In the genomic region with DNA sequence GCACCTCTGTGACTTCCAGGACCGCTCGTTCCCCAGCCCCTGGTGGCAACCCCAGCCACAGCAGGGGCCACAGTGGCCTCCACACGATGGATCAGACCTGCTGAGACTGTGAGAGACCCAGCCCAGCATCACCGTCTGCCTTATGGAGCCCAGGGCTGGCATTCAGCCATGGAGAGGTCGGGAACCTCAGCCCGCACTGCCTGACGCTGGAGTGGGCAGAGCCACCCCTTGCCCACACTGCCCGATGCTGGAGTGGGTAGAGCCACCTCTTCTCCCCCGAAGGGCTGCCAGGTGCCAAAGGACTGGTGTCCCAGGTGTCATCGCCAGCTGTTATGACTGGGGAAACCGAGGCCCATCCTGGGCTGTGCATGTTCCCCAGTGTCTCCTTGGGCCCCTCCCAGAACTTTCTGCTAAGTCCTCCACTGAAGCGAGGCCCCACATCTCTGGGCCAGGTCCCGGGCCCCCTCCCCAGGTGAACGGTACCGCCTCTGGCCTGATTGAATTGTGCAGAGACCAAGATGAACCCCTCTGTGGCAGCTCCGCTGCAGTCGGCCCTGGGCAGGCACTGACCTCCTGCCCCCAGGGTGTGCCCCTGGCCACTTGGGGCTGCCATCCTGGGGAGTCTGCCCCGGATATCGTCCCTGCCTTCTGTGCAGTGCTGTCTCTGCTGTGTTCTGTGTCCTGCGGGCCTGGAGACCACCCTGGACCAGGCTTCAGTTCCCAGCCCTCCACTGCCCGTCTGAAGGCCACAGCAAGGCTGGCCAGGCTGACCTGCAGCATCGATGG, we compare ENCODE assay signal across 24 cellular contexts.
"Had no signal": no experiment of that assay in that cellular context is flagged by ENCODE, and none has a peak within 500 bp of the region (broad histone marks: within the 10 kb centered on the region; RNA-seq: fewer than 3 reads in every experiment).

No MANE protein-coding gene starts in this region.

- DNase-seq: dermis blood vessel endothelial cell; effector memory CD4-positive, alpha-beta T cell; foreskin keratinocyte; hypothalamus; immature natural killer cell; islet precursor cell; kidney glomerular epithelial cell; naive B cell; spleen; stimulated activated CD4-positive, alpha-beta T cell treated with anti-CD3 and anti-CD28 coated beads, Interleukin-4, amount 100 ng/mL, for 4 hours; stimulated activated naive B cell treated with anti-CD40 and anti-IgM and Interleukin-4, amounts not matched to agents 10 μg/mL and 1 μg/mL and 100 μg/mL, for 72 hours; transverse colon had no signal

- H3K36me3 ChIP-seq: esophagus muscularis mucosa, suprapubic skin, transverse colon, vagina had no signal

- H3K4me1 Mint-ChIP-seq: immature natural killer cell; memory B cell; naive B cell; stimulated activated naive B cell treated with anti-CD40 and anti-IgM and Interleukin-4, amounts not matched to agents 10 μg/mL and 1 μg/mL and 100 μg/mL, for 72 hours had no signal

- H3K4me3 ChIP-seq: coronary artery, esophagus muscularis mucosa, lung, mucosa of descending colon, skin epidermis, spleen, suprapubic skin, transverse colon, vagina had no signal

- H3K27me3 ChIP-seq: foreskin keratinocyte, transverse colon, vagina had no signal

- H3K4me3 Mint-ChIP-seq: immature natural killer cell; memory B cell; mesothelial cell of epicardium; naive B cell; natural killer cell treated with Interleukin-12 subunit alpha and Interleukin-12 subunit beta and Interleukin-15 and Interleukin-18, amount 100 ng/mL, for 72 hours; neural crest cell; stimulated activated naive B cell treated with anti-CD40 and anti-IgM and Interleukin-4, amounts not matched to agents 10 μg/mL and 1 μg/mL and 100 μg/mL, for 72 hours; stimulated activated naive CD8-positive, alpha-beta T cell treated with anti-CD3 and anti-CD28 coated beads, Interleukin-15, Interleukin-2, amounts not matched to agents 100 ng/mL and 50 ng/mL, for 24 hours had no signal

- H3K27ac ChIP-seq: coronary artery, esophagus muscularis mucosa, foreskin keratinocyte, skin epidermis, spleen, suprapubic skin, transverse colon, vagina had no signal

- H3K27ac Mint-ChIP-seq: immature natural killer cell; memory B cell; mesothelial cell of epicardium; natural killer cell treated with Interleukin-12 subunit alpha and Interleukin-12 subunit beta and Interleukin-15 and Interleukin-18, amount 100 ng/mL, for 72 hours; stimulated activated naive B cell treated with anti-CD40 and anti-IgM and Interleukin-4, amounts not matched to agents 10 μg/mL and 1 μg/mL and 100 μg/mL, for 72 hours; stimulated activated naive CD8-positive, alpha-beta T cell treated with anti-CD3 and anti-CD28 coated beads, Interleukin-15, Interleukin-2, amounts not matched to agents 100 ng/mL and 50 ng/mL, for 24 hours had no signal

- H3K9me3 Mint-ChIP-seq: immature natural killer cell; memory B cell; mesothelial cell of epicardium; naive B cell; natural killer cell treated with Interleukin-12 subunit alpha and Interleukin-12 subunit beta and Interleukin-15 and Interleukin-18, amount 100 ng/mL, for 72 hours; neural crest cell; stimulated activated naive B cell treated with anti-CD40 and anti-IgM and Interleukin-4, amounts not matched to agents 10 μg/mL and 1 μg/mL and 100 μg/mL, for 72 hours; stimulated activated naive CD8-positive, alpha-beta T cell treated with anti-CD3 and anti-CD28 coated beads, Interleukin-15, Interleukin-2, amounts not matched to agents 100 ng/mL and 50 ng/mL, for 24 hours had no signal

- H3K36me3 Mint-ChIP-seq: immature natural killer cell; memory B cell; mesothelial cell of epicardium; naive B cell; natural killer cell treated with Interleukin-12 subunit alpha and Interleukin-12 subunit beta and Interleukin-15 and Interleukin-18, amount 100 ng/mL, for 72 hours; stimulated activated naive B cell treated with anti-CD40 and anti-IgM and Interleukin-4, amounts not matched to agents 10 μg/mL and 1 μg/mL and 100 μg/mL, for 72 hours had no signal

- ATAC-seq: foreskin keratinocyte; mucosa of descending colon; stimulated activated naive B cell treated with anti-CD40 and anti-IgM and Interleukin-4, amounts not matched to agents 10 μg/mL and 1 μg/mL and 100 μg/mL, for 72 hours had no signal

- H3K4me1 ChIP-seq: esophagus muscularis mucosa, foreskin keratinocyte, suprapubic skin, transverse colon had no signal

- H3K9me3 ChIP-seq: esophagus muscularis mucosa, mucosa of descending colon, spleen, suprapubic skin, transverse colon, vagina had no signal
